1 cellular context compared by ENCODE assay signal in the genomic region with DNA sequence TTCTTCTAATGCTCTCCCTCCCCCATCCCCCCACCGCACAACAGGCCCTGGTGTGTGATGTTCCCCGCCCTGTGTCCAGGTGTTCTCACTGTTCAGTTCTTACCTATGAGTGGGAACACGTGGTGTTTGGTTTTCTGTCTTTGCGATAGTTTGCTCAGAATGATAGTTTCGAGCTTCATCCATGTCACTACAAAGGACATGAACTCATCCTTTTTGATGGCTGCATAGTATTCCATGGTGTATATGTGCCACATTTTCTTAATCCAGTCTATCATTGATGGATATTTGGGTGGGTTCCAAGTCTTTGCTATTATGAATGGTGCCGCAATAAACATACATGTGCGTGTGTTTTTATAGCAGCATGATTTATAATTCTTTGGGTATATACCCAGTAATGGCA.
TF ChIP-seq lines count a peak whose summit lies in the region.

No MANE protein-coding gene starts in this region.

TF ChIP-seq in HEK293, 187 proteins besides CTCF, POLR2A, EP300 and RAD21:
- TF ChIP-seq, protein P1, sequence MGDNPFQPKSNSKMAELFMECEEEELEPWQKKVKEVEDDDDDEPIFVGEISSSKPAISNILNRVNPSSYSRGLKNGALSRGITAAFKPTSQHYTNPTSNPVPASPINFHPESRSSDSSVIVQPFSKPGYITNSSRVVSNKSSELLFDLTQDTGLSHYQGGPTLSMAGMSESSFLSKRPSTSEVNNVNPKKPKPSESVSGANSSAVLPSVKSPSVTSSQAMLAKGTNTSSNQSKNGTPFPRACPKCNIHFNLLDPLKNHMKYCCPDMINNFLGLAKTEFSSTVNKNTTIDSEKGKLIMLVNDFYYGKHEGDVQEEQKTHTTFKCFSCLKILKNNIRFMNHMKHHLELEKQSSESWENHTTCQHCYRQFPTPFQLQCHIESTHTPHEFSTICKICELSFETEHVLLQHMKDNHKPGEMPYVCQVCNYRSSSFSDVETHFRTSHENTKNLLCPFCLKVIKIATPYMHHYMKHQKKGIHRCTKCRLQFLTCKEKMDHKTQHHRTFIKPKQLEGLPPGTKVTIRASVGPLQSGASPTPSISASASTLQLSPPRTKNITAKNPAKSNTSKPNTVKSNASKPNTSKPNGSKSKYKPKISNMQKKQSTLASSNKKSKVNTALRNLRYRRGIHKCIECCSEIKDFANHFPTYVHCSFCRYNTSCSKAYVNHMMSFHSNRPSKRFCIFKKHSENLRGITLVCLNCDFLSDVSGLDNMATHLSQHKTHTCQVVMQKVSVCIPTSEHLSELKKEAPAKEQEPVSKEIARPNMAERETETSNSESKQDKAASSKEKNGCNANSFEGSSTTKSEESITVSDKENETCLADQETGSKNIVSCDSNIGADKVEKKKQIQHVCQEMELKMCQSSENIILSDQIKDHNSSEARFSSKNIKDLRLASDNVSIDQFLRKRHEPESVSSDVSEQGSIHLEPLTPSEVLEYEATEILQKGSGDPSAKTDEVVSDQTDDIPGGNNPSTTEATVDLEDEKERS (tag by site-specific recombination; IDR thresholded peaks at IDR 0.05), result 0 out of 2 replicates have a peak, but pooled peaks have one; percentile 32
- TF ChIP-seq ZNF146 (tag by site-specific recombination; IDR thresholded peaks at IDR 0.05), result peak; percentile 72
